Comparison of ENCODE assay signal across 13 cellular contexts in genomic region chr12:11837318-11837934, GRCh38.
A peak's percentile ranks its signal among the peaks of the same experiment; 100 is the strongest.
DNase-seq lines count a peak whose midpoint lies in the region; TF ChIP-seq lines count a peak whose summit lies in the region.
"Had no signal": no experiment of that assay in that cellular context is flagged by ENCODE, and none has a peak within 500 bp of the region (broad histone marks: within the 10 kb centered on the region; RNA-seq: fewer than 3 reads in every experiment).

No MANE protein-coding gene starts in this region.

- H3K36me3 ChIP-seq in ascending aorta (peaks cover 11 to 18% of the 10 kb centered on the region in 2 donors), skeletal muscle tissue (ENCODE audit: control insufficient read depth in 3 of 3, insufficient read depth in 3 of 3, low read length in 3 of 3) (peaks cover 0 to 11% (median 2%) of the 10 kb centered on the region in 3 donors)

- H3K4me3 ChIP-seq in HL-60 (replicated peaks; ENCODE audit: insufficient read depth, low read length) = no peak overlapping the region
- no peak overlapping the region for H3K4me3 ChIP-seq in ascending aorta
- no peak overlapping the region for H3K4me3 ChIP-seq in skeletal muscle tissue (ENCODE audit: low read length in 3 of 3)
- H3K4me3 ChIP-seq: BLaER1 had no signal

- no peak overlapping the region for H3K9ac ChIP-seq in skeletal muscle tissue (ENCODE audit: low read depth in 1 of 3, low read length in 3 of 3)

- H3K9me3 ChIP-seq in ascending aorta (no peaks in the 10 kb centered on the region), skeletal muscle tissue (ENCODE audit: control insufficient read depth in 3 of 3, low read length in 3 of 3) (no peaks in the 10 kb centered on the region)

- intact Hi-C loops in ascending aorta (cut with DNase I) = loop anchor here (5.0 to 10.0 kb wide), 2 partner anchors 185 to 197 kb away; no protein-coding TSS in a partner anchor

- peak; percentile 16 for DNase-seq in DMS79 (lab: John Stamatoyannopoulos, UW)
- DNase-seq in HL-60 (ENCODE audit: low read depth in 1 of 2, low spot score in 1 of 2) = no peak
- peak in 1 of 2 donors; percentile 35 for DNase-seq in ascending aorta (ENCODE audit: low spot score in 2 of 2)
- no peak for DNase-seq in NCI-H187 treated with DMSO at 0.1 percent for 48 hours (lab: John Stamatoyannopoulos, UW)
- DNase-seq in stimulated activated CD4-positive, alpha-beta T cell treated with anti-CD3 and anti-CD28 coated beads, Interleukin-4, amount 100 ng/mL, for 4 hours = no peak
- no peak for DNase-seq in NCI-H1105 treated with DMSO at 0.1 percent for 48 hours (lab: John Stamatoyannopoulos, UW)
- DNase-seq: activated CD8-positive, alpha-beta memory T cell treated with anti-CD3 and anti-CD28 coated beads, Interleukin-2, amount 10 ng/mL, durations not matched to agents 7 days and 5 days; central memory CD4-positive, alpha-beta T cell; left cardiac atrium; NCI-H2081 had no signal

- H3K4me1 ChIP-seq in ascending aorta (peaks cover 10 to 71% of the 10 kb centered on the region in 2 donors), skeletal muscle tissue (ENCODE audit: control insufficient read depth in 3 of 3, insufficient read depth in 3 of 3, low read length in 3 of 3) (peaks cover 13 to 25% (median 15%) of the 10 kb centered on the region in 3 donors)

- no peaks in the 10 kb centered on the region for H3K27me3 ChIP-seq in HL-60 (ENCODE audit: insufficient read depth, poor library complexity, severe bottlenecking)
- H3K27me3 ChIP-seq in ascending aorta = no peaks in the 10 kb centered on the region
- H3K27me3 ChIP-seq in skeletal muscle tissue (ENCODE audit: control insufficient read depth in 3 of 3, insufficient read depth in 3 of 3, low read length in 3 of 3) = no peaks in the 10 kb centered on the region
- H3K27me3 ChIP-seq: BLaER1 had no signal

- H3K27ac ChIP-seq in HL-60 (replicated peaks) = peak overlapping the region; percentile 74
- peak overlapping the region; percentile 84 to 90 for H3K27ac ChIP-seq in ascending aorta
- H3K27ac ChIP-seq in skeletal muscle tissue (ENCODE audit: low read depth, low read length) = peak overlapping the region; percentile 25
- H3K27ac ChIP-seq: RWPE1 had no signal

- TF ChIP-seq CTCF in HL-60 (IDR thresholded peaks at IDR 0.05; ENCODE audit: insufficient read depth, low read length) = no peak
- TF ChIP-seq CTCF in ascending aorta (IDR thresholded peaks at IDR 0.05) = no peak

Comparison
In these comparisons a context has a peak if more than half of its experiments do, and no peak if none do; other contexts are left out.
1. H3K27ac ChIP-seq: peak in every context shown above with its lines; median percentile 87 in ascending aorta; 74 in HL-60; 25 in skeletal muscle tissue.